ENCODE assay signal across 1 cellular context in the genomic region with DNA sequence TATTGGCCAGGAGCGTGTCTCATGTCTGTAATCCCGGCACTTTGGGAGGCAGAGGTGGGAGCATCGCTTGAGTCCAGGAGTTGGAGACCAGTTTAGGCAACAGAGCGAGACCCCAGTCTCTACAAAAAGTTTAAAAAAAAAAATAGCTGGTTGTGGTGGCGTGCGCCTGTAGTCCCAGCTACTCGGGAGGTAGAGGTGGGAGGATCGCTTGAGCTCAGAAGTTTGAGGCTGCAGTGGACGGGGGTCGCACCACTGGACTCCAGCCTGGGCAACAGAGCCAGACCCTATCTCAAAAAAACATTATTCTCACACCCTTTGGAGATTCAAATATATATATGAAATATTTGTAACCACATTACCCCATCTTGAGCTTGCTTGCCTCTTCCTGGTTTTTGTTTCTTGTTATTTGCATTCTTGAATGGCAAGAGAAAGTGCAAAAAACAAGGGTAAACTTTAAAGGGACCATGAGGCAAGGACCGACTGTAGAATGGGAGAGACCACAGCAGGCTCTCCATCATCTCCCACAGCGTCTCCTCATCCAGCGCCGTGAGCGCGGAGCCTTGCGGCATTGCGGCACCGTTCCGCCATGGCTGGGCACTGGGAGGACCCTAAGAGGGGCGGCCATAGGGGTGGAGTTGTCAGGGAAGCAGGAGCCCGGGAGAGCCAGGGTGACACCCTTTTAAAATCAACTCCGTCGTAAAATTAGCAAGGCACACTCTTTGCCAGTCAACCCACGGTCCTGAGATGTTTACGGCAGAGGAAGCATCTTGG.
TF ChIP-seq lines count a peak whose summit lies in the region.

No MANE protein-coding gene starts in this region.

TF ChIP-seq in H1, 55 proteins besides CTCF, POLR2A, EP300 and RAD21:
- TF ChIP-seq JUND (IDR thresholded peaks at IDR 0.05; ENCODE audit: low read length) (no peak), SP1 (IDR thresholded peaks at IDR 0.05; ENCODE audit: low read depth, low read length) (no peak), HDAC6 (IDR thresholded peaks at IDR 0.05; ENCODE audit: low read depth, low read length) (no peak), ASH2L (IDR thresholded peaks at IDR 0.05; ENCODE audit: low read length) (no peak), POLR2AphosphoS5 (IDR thresholded peaks at IDR 0.05; ENCODE audit: low read depth, low read length) (no peak), KDM5A (IDR thresholded peaks at IDR 0.05; ENCODE audit: low read length) (no peak), SIRT6 (IDR thresholded peaks at IDR 0.05; ENCODE audit: low read length) (no peak), GABPA (IDR thresholded peaks at IDR 0.05; ENCODE audit: borderline replicate concordance, insufficient read depth, low read length) (no peak), KDM4A (IDR thresholded peaks at IDR 0.05; ENCODE audit: low read depth, low read length, severe bottlenecking) (no peak), SRF (IDR thresholded peaks at IDR 0.05; ENCODE audit: low read depth, low read length) (no peak), ATF2 (IDR thresholded peaks at IDR 0.05; ENCODE audit: low read length) (no peak), TAF1 (IDR thresholded peaks at IDR 0.05; ENCODE audit: low read depth, low read length) (no peak), CHD2 (IDR thresholded peaks at IDR 0.05; ENCODE audit: low read length) (no peak), SAP30 (IDR thresholded peaks at IDR 0.05; ENCODE audit: insufficient read depth, insufficient replicate concordance, low read length) (no peak)
- TF ChIP-seq, protein P1, sequence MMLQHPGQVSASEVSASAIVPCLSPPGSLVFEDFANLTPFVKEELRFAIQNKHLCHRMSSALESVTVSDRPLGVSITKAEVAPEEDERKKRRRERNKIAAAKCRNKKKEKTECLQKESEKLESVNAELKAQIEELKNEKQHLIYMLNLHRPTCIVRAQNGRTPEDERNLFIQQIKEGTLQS (IDR thresholded peaks at IDR 0.05; ENCODE audit: insufficient read depth, low read depth, low read length): no peak
TF ChIP-seq in H1: peak in this region for 0.
